11 cellular contexts compared by ENCODE assay signal in genomic region chr13:43127103-43127817, GRCh38.
DNase-seq lines count a peak whose midpoint lies in the region; ATAC-seq and TF ChIP-seq lines count a peak whose summit lies in the region.
"Had no signal": no experiment of that assay in that cellular context is flagged by ENCODE, and none has a peak within 500 bp of the region (broad histone marks: within the 10 kb centered on the region; RNA-seq: fewer than 3 reads in every experiment).

No MANE protein-coding gene starts in this region.

- H3K27ac Mint-ChIP-seq in activated CD8-positive, alpha-beta memory T cell treated with anti-CD3 and anti-CD28 coated beads, Interleukin-2, amount 10 ng/mL, durations not matched to agents 7 days and 5 days, result peak overlapping the region; percentile 54
- peak overlapping the region; percentile 23 for H3K27ac Mint-ChIP-seq in activated CD8-positive, alpha-beta T cell treated with anti-CD3 and anti-CD28 coated beads, Interleukin-2, amount 10 ng/mL, durations not matched to agents 7 days and 5 days

- ATAC-seq in activated CD8-positive, alpha-beta memory T cell treated with anti-CD3 and anti-CD28 coated beads, Interleukin-2, amount 10 ng/mL, durations not matched to agents 7 days and 5 days, result peak; percentile 39
- ATAC-seq in activated CD8-positive, alpha-beta T cell treated with anti-CD3 and anti-CD28 coated beads, Interleukin-2, amount 10 ng/mL, durations not matched to agents 7 days and 5 days, result peak; percentile 47
- ATAC-seq in HG02938 (IDR thresholded peaks at IDR 0.05; ENCODE audit: unreplicated experiment), result no peak
- no peak for ATAC-seq in HG03521 (IDR thresholded peaks at IDR 0.05; ENCODE audit: unreplicated experiment)

- H3K9me3 ChIP-seq in right atrium auricular region (no peaks in the 10 kb centered on the region), stomach smooth muscle (ENCODE audit: control insufficient read depth in 2 of 2, low read length in 2 of 2) (no peaks in the 10 kb centered on the region)
- H3K9me3 ChIP-seq: testis had no signal

- DNase-seq in activated CD8-positive, alpha-beta memory T cell treated with anti-CD3 and anti-CD28 coated beads, Interleukin-2, amount 10 ng/mL, durations not matched to agents 7 days and 5 days, result no peak
- DNase-seq in activated CD8-positive, alpha-beta memory T cell treated with anti-CD3 and anti-CD28 coated beads, Interleukin-2, amount 50 U/mL, for 48 hours, result no peak
- no peak for DNase-seq in activated CD8-positive, alpha-beta T cell treated with anti-CD3 and anti-CD28 coated beads, Interleukin-2, amount 10 ng/mL, durations not matched to agents 7 days and 5 days
- no peak for DNase-seq in right atrium auricular region (ENCODE audit: low spot score)
- DNase-seq in NAMALWA (ENCODE audit: low spot score), result no peak
- DNase-seq: NCI-H1930; stimulated activated CD4-positive, alpha-beta T cell treated with anti-CD3 and anti-CD28 coated beads, Interleukin-4, amount 100 ng/mL, for 24 hours; testis had no signal

- peaks cover 14% of the 10 kb centered on the region for H3K4me1 Mint-ChIP-seq in activated CD8-positive, alpha-beta memory T cell treated with anti-CD3 and anti-CD28 coated beads, Interleukin-2, amount 10 ng/mL, durations not matched to agents 7 days and 5 days
- peaks cover 15% of the 10 kb centered on the region for H3K4me1 Mint-ChIP-seq in activated CD8-positive, alpha-beta T cell treated with anti-CD3 and anti-CD28 coated beads, Interleukin-2, amount 10 ng/mL, durations not matched to agents 7 days and 5 days (ENCODE audit: low read depth)

- POLR2A ChIA-PET in activated CD8-positive, alpha-beta T cell treated with anti-CD3 and anti-CD28 coated beads, Interleukin-2, amount 10 ng/mL, durations not matched to agents 7 days and 5 days (lab: Charles Lee), result no interaction called here

- CTCF ChIA-PET in activated CD8-positive, alpha-beta memory T cell treated with anti-CD3 and anti-CD28 coated beads, Interleukin-2, amount 10 ng/mL, durations not matched to agents 7 days and 5 days (lab: Charles Lee), result interaction anchor here (0.7 kb wide), 1 partner anchor 68 kb away, joined by 3 read pairs; no protein-coding TSS in a partner anchor
- CTCF ChIA-PET in activated CD8-positive, alpha-beta T cell treated with anti-CD3 and anti-CD28 coated beads, Interleukin-2, amount 10 ng/mL, durations not matched to agents 7 days and 5 days (lab: Charles Lee), result no interaction called here

- no peak overlapping the region for H3K4me3 ChIP-seq in right atrium auricular region
- H3K4me3 ChIP-seq in stomach smooth muscle (ENCODE audit: low read length in 2 of 2), result no peak overlapping the region
- H3K4me3 ChIP-seq: testis had no signal

- peak overlapping the region; percentile 46 to 68 for H3K27ac ChIP-seq in right atrium auricular region
- H3K27ac ChIP-seq in stomach smooth muscle (ENCODE audit: low read length), result peak overlapping the region; percentile 50
- H3K27ac ChIP-seq: testis had no signal

- TF ChIP-seq CTCF in right atrium auricular region (IDR thresholded peaks at IDR 0.05), result no peak

- no peaks in the 10 kb centered on the region for H3K9me3 Mint-ChIP-seq in activated CD8-positive, alpha-beta memory T cell treated with anti-CD3 and anti-CD28 coated beads, Interleukin-2, amount 10 ng/mL, durations not matched to agents 7 days and 5 days (ENCODE audit: low read depth)
- no peaks in the 10 kb centered on the region for H3K9me3 Mint-ChIP-seq in activated CD8-positive, alpha-beta T cell treated with anti-CD3 and anti-CD28 coated beads, Interleukin-2, amount 10 ng/mL, durations not matched to agents 7 days and 5 days (ENCODE audit: insufficient read depth)

- no peak overlapping the region for H3K9ac ChIP-seq in stomach smooth muscle (ENCODE audit: low read length in 2 of 2)

- H3K27me3 Mint-ChIP-seq in activated CD8-positive, alpha-beta memory T cell treated with anti-CD3 and anti-CD28 coated beads, Interleukin-2, amount 10 ng/mL, durations not matched to agents 7 days and 5 days, result peaks cover 13% of the 10 kb centered on the region
- H3K27me3 Mint-ChIP-seq in activated CD8-positive, alpha-beta T cell treated with anti-CD3 and anti-CD28 coated beads, Interleukin-2, amount 10 ng/mL, durations not matched to agents 7 days and 5 days (ENCODE audit: low read depth), result peaks cover 5% of the 10 kb centered on the region

- H3K27me3 ChIP-seq in right atrium auricular region (no peaks in the 10 kb centered on the region), stomach smooth muscle (ENCODE audit: control insufficient read depth in 1 of 2, insufficient read depth in 2 of 2, low read length in 2 of 2) (no peaks in the 10 kb centered on the region)
- H3K27me3 ChIP-seq: testis had no signal

- peaks cover 0 to 19% of the 10 kb centered on the region in 2 donors for H3K4me1 ChIP-seq in right atrium auricular region
- peaks cover 21% of the 10 kb centered on the region for H3K4me1 ChIP-seq in stomach smooth muscle (ENCODE audit: control insufficient read depth, insufficient read depth, low read length)
- H3K4me1 ChIP-seq: testis had no signal

- H3K36me3 ChIP-seq in right atrium auricular region, result no peaks in the 10 kb centered on the region
- no peaks in the 10 kb centered on the region for H3K36me3 ChIP-seq in stomach smooth muscle (ENCODE audit: control insufficient read depth in 2 of 2, insufficient read depth in 2 of 2, low read length in 2 of 2)

- no peak overlapping the region for H3K4me3 Mint-ChIP-seq in activated CD8-positive, alpha-beta memory T cell treated with anti-CD3 and anti-CD28 coated beads, Interleukin-2, amount 10 ng/mL, durations not matched to agents 7 days and 5 days
- H3K4me3 Mint-ChIP-seq in activated CD8-positive, alpha-beta T cell treated with anti-CD3 and anti-CD28 coated beads, Interleukin-2, amount 10 ng/mL, durations not matched to agents 7 days and 5 days, result peak overlapping the region; percentile 4

- no peaks in the 10 kb centered on the region for H3K36me3 Mint-ChIP-seq in activated CD8-positive, alpha-beta memory T cell treated with anti-CD3 and anti-CD28 coated beads, Interleukin-2, amount 10 ng/mL, durations not matched to agents 7 days and 5 days
- no peaks in the 10 kb centered on the region for H3K36me3 Mint-ChIP-seq in activated CD8-positive, alpha-beta T cell treated with anti-CD3 and anti-CD28 coated beads, Interleukin-2, amount 10 ng/mL, durations not matched to agents 7 days and 5 days (ENCODE audit: low read depth)

Comparison
In these comparisons a context has a peak if more than half of its experiments do, and no peak if none do; other contexts are left out.
1. ATAC-seq: peak in activated CD8-positive, alpha-beta memory T cell treated with anti-CD3 and anti-CD28 coated beads, Interleukin-2, amount 10 ng/mL, durations not matched to agents 7 days and 5 days (single experiment) and activated CD8-positive, alpha-beta T cell treated with anti-CD3 and anti-CD28 coated beads, Interleukin-2, amount 10 ng/mL, durations not matched to agents 7 days and 5 days (single experiment); none in HG02938 (single experiment) and HG03521 (single experiment).